In genomic region chr2:86291328-86291662, GRCh38 we compare ENCODE assay signal across 27 cellular contexts. TPM values are rescaled to one million over a fixed set of nuclear protein-coding genes. Genes with fewer than 3 reads are reported as not detected.
"Had no signal": no experiment of that assay in that cellular context is flagged by ENCODE, and none has a peak within 500 bp of the region (broad histone marks: within the 10 kb centered on the region; RNA-seq: fewer than 3 reads in every experiment).

No MANE protein-coding gene starts in this region.

- H3K4me1 ChIP-seq: lower lobe of right lung, right lobe of liver, upper lobe of left lung, vagina had no signal

- H3K4me3 Mint-ChIP-seq: activated CD4-positive, alpha-beta memory T cell treated with anti-CD3 and anti-CD28 coated beads, Interleukin-2, amount 10 ng/mL, durations not matched to agents 7 days and 5 days; activated CD4-positive, alpha-beta T cell treated with anti-CD3 and anti-CD28 coated beads, Interleukin-2, amount 10 ng/mL, durations not matched to agents 7 days and 5 days; activated naive CD4-positive, alpha-beta T cell treated with anti-CD3 and anti-CD28 coated beads, Interleukin-2, amount 10 ng/mL, durations not matched to agents 7 days and 5 days; activated naive CD8-positive, alpha-beta T cell treated with anti-CD3 and anti-CD28 coated beads, Interleukin-2, amount 10 ng/mL, durations not matched to agents 7 days and 5 days; activated T-helper 1 cell treated with anti-CD3 and anti-CD28 coated beads, Interleukin-12 subunit alpha, Interleukin-12 subunit beta, Interleukin-2, Interleukin-4 antibody, amounts not matched to agents 30 ng/mL and 10 ng/mL and 1 ng/mL, durations not matched to agents 14 hours and 24 hours and 36 hours; nephron; stimulated activated naive CD8-positive, alpha-beta T cell treated with anti-CD3 and anti-CD28 coated beads, Interleukin-15, amount 100 ng/mL, for 72 hours; WTC11 had no signal

- H3K27ac Mint-ChIP-seq: activated CD4-positive, alpha-beta memory T cell treated with anti-CD3 and anti-CD28 coated beads, Interleukin-2, amount 10 ng/mL, durations not matched to agents 7 days and 5 days; activated CD4-positive, alpha-beta T cell treated with anti-CD3 and anti-CD28 coated beads, Interleukin-2, amount 10 ng/mL, durations not matched to agents 7 days and 5 days; activated naive CD4-positive, alpha-beta T cell treated with anti-CD3 and anti-CD28 coated beads, Interleukin-2, amount 10 ng/mL, durations not matched to agents 7 days and 5 days; activated naive CD8-positive, alpha-beta T cell treated with anti-CD3 and anti-CD28 coated beads, Interleukin-2, amount 10 ng/mL, durations not matched to agents 7 days and 5 days; activated T-helper 1 cell treated with anti-CD3 and anti-CD28 coated beads, Interleukin-12 subunit alpha, Interleukin-12 subunit beta, Interleukin-2, Interleukin-4 antibody, amounts not matched to agents 30 ng/mL and 10 ng/mL and 1 ng/mL, durations not matched to agents 14 hours and 24 hours and 36 hours; stimulated activated naive CD8-positive, alpha-beta T cell treated with anti-CD3 and anti-CD28 coated beads, Interleukin-15, amount 100 ng/mL, for 72 hours; WTC11 had no signal

- H3K27ac ChIP-seq: ascending aorta, brain microvascular endothelial cell, lower lobe of right lung, right lobe of liver, skin epidermis, upper lobe of left lung, vagina had no signal

- H3K9me3 Mint-ChIP-seq: activated CD4-positive, alpha-beta memory T cell treated with anti-CD3 and anti-CD28 coated beads, Interleukin-2, amount 10 ng/mL, durations not matched to agents 7 days and 5 days; activated CD4-positive, alpha-beta T cell treated with anti-CD3 and anti-CD28 coated beads, Interleukin-2, amount 10 ng/mL, durations not matched to agents 7 days and 5 days; activated naive CD4-positive, alpha-beta T cell treated with anti-CD3 and anti-CD28 coated beads, Interleukin-2, amount 10 ng/mL, durations not matched to agents 7 days and 5 days; activated naive CD8-positive, alpha-beta T cell treated with anti-CD3 and anti-CD28 coated beads, Interleukin-2, amount 10 ng/mL, durations not matched to agents 7 days and 5 days; activated T-helper 1 cell treated with anti-CD3 and anti-CD28 coated beads, Interleukin-12 subunit alpha, Interleukin-12 subunit beta, Interleukin-2, Interleukin-4 antibody, amounts not matched to agents 30 ng/mL and 10 ng/mL and 1 ng/mL, durations not matched to agents 14 hours and 24 hours and 36 hours; nephron; stimulated activated naive CD8-positive, alpha-beta T cell treated with anti-CD3 and anti-CD28 coated beads, Interleukin-15, amount 100 ng/mL, for 72 hours; WTC11 had no signal

- H3K27me3 ChIP-seq: ascending aorta, right lobe of liver, upper lobe of left lung, vagina had no signal

- H3K9me3 ChIP-seq: ascending aorta, lower lobe of right lung, right lobe of liver, upper lobe of left lung, vagina had no signal

- DNase-seq: activated CD4-positive, alpha-beta memory T cell treated with anti-CD3 and anti-CD28 coated beads, Interleukin-2, amount 10 ng/mL, durations not matched to agents 7 days and 5 days; activated CD4-positive, alpha-beta T cell treated with anti-CD3 and anti-CD28 coated beads for 1 hour; activated CD4-positive, alpha-beta T cell treated with anti-CD3 and anti-CD28 coated beads, Interleukin-2, amount 10 ng/mL, durations not matched to agents 7 days and 5 days; activated gamma-delta T cell; activated naive CD4-positive, alpha-beta T cell treated with anti-CD3 and anti-CD28 coated beads, Interleukin-2, amount 10 ng/mL, durations not matched to agents 7 days and 5 days; activated naive CD8-positive, alpha-beta T cell treated with anti-CD3 and anti-CD28 coated beads, Interleukin-2, amount 10 ng/mL, durations not matched to agents 7 days and 5 days; activated T-cell treated with anti-CD3 and anti-CD28 coated beads, Interleukin-2, amount 50 U/mL, for 1 hour; brain microvascular endothelial cell; cortex of kidney; foreskin fibroblast; hippocampal formation; left colon; lower lobe of right lung; nucleus accumbens; right lobe of liver; stimulated activated CD4-positive, alpha-beta T cell treated with anti-CD3 and anti-CD28 coated beads, Interleukin-12 subunit alpha, Interleukin-12 subunit beta, amount 100 ng/mL, for 4 hours; stimulated activated CD4-positive, alpha-beta T cell treated with anti-CD3 and anti-CD28 coated beads, Interleukin-4, amount 100 ng/mL, for 1 hour; stimulated activated naive CD8-positive, alpha-beta T cell treated with anti-CD3 and anti-CD28 coated beads, Interleukin-15, amount 100 ng/mL, for 72 hours; substantia nigra; T-helper 2 cell; upper lobe of left lung had no signal

- H3K4me1 Mint-ChIP-seq: activated CD4-positive, alpha-beta memory T cell treated with anti-CD3 and anti-CD28 coated beads, Interleukin-2, amount 10 ng/mL, durations not matched to agents 7 days and 5 days; activated CD4-positive, alpha-beta T cell treated with anti-CD3 and anti-CD28 coated beads, Interleukin-2, amount 10 ng/mL, durations not matched to agents 7 days and 5 days; activated naive CD4-positive, alpha-beta T cell treated with anti-CD3 and anti-CD28 coated beads, Interleukin-2, amount 10 ng/mL, durations not matched to agents 7 days and 5 days; activated naive CD8-positive, alpha-beta T cell treated with anti-CD3 and anti-CD28 coated beads, Interleukin-2, amount 10 ng/mL, durations not matched to agents 7 days and 5 days; stimulated activated naive CD8-positive, alpha-beta T cell treated with anti-CD3 and anti-CD28 coated beads, Interleukin-15, amount 100 ng/mL, for 72 hours; WTC11 had no signal

- H3K36me3 Mint-ChIP-seq: activated naive CD4-positive, alpha-beta T cell treated with anti-CD3 and anti-CD28 coated beads, Interleukin-2, amount 10 ng/mL, durations not matched to agents 7 days and 5 days; activated naive CD8-positive, alpha-beta T cell treated with anti-CD3 and anti-CD28 coated beads, Interleukin-2, amount 10 ng/mL, durations not matched to agents 7 days and 5 days; WTC11 had no signal

- H3K4me3 ChIP-seq: ascending aorta, lower lobe of right lung, right lobe of liver, skin epidermis, upper lobe of left lung, vagina had no signal

- ATAC-seq: left colon; lower lobe of right lung; right lobe of liver; stimulated activated naive CD8-positive, alpha-beta T cell treated with anti-CD3 and anti-CD28 coated beads, Interleukin-15, amount 100 ng/mL, for 72 hours; WTC11 had no signal

- H3K36me3 ChIP-seq: ascending aorta, brain microvascular endothelial cell, lower lobe of right lung, right lobe of liver, upper lobe of left lung, vagina had no signal

RNA-seq across cellular contexts. Expression of gene REEP1, which starts 46.1 kb away (rescaled TPM):
- total RNA-seq: activated CD4-positive, alpha-beta memory T cell treated with anti-CD3 and anti-CD28 coated beads, Interleukin-2, amount 10 ng/mL, durations not matched to agents 7 days and 5 days had no signal
